ENCODE assay signal across 19 cellular contexts in the genomic region with DNA sequence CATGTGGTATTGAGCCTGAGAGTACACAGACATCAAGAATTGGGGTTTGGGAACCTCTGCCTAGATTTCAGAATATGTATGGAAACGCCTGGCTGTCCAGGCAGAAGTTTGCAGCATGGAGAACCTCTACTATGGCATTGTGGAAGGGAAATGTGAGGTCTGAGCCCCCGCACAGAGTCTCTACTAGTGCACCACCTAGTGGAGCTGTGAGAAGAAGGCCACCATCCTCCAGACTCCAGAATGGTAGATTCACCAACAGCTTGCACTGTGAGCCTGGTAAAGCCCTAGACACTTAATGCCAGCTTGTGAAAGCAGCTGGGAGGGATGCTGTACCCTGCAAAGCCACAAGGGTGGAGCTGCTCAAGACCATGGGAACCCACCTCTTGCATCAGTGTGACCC.
DNase-seq lines count a peak whose midpoint lies in the region; ATAC-seq and TF ChIP-seq lines count a peak whose summit lies in the region.
"Had no signal": no experiment of that assay in that cellular context is flagged by ENCODE, and none has a peak within 500 bp of the region (broad histone marks: within the 10 kb centered on the region; RNA-seq: fewer than 3 reads in every experiment).

No MANE protein-coding gene starts in this region.

- H3K9me3 ChIP-seq in A673 (ENCODE audit: low read depth, low read length, poor library complexity, severe bottlenecking) (no peaks in the 10 kb centered on the region), WERI-Rb-1 (ENCODE audit: severe bottlenecking) (no peaks in the 10 kb centered on the region), stomach (peaks cover 0 to 11% (median 5%) of the 10 kb centered on the region in 4 donors)
- H3K9me3 ChIP-seq: Caco-2 had no signal

- no peak overlapping the region for H3K27ac ChIP-seq in A673 (ENCODE audit: low read depth, low read length, poor library complexity, severe bottlenecking)
- no peak overlapping the region for H3K27ac ChIP-seq in WERI-Rb-1
- no peak overlapping the region for H3K27ac ChIP-seq in stomach

- H3K27me3 ChIP-seq in A673 (replicated peaks; ENCODE audit: insufficient read depth, low read depth, low read length, poor library complexity): no peaks in the 10 kb centered on the region
- H3K27me3 ChIP-seq in WERI-Rb-1 (ENCODE audit: insufficient read depth, low read depth, severe bottlenecking): no peaks in the 10 kb centered on the region
- H3K27me3 ChIP-seq in stomach: no peaks in the 10 kb centered on the region

- WGBS in stomach, 5 donors: 83 to 98% (median 89%) methylated on average over 2 of the region's 2 CpGs

- TF ChIP-seq EP300 in stomach (IDR thresholded peaks at IDR 0.05): no peak

- no peaks in the 10 kb centered on the region for H3K36me3 ChIP-seq in A673 (ENCODE audit: insufficient read depth, low read length, poor library complexity, severe bottlenecking)
- no peaks in the 10 kb centered on the region for H3K36me3 ChIP-seq in WERI-Rb-1
- H3K36me3 ChIP-seq in stomach: no peaks in the 10 kb centered on the region

- H3K4me1 ChIP-seq in A673 (ENCODE audit: insufficient read depth, low read length, poor library complexity, severe bottlenecking): no peaks in the 10 kb centered on the region
- no peaks in the 10 kb centered on the region for H3K4me1 ChIP-seq in stomach
- H3K4me1 ChIP-seq: Caco-2 had no signal

- H3K4me3 ChIP-seq in A673 (ENCODE audit: low read depth, low read length, poor library complexity, severe bottlenecking) (no peak overlapping the region), LNCaP clone FGC (ENCODE audit: low read depth, low read length) (no peak overlapping the region), WERI-Rb-1 (ENCODE audit: low read depth, low read length) (no peak overlapping the region), stomach (no peak overlapping the region)

- no TSS peak for BruUV-seq in A673 (replicated peaks; lab: Mats Ljungman, UMichigan)

- no peak for TF ChIP-seq POLR2A in stomach (IDR thresholded peaks at IDR 0.05)

- CTCF ChIA-PET in A673 (lab: Charles Lee): no interaction called here

- intact Hi-C loops in A673 (cut with micrococcal nuclease; ENCODE audit: unreplicated experiment): no loop called here
- intact Hi-C loops in stomach (cut with DNase I; ENCODE audit: low total_unique reads): no loop called here

- POLR2A ChIA-PET in A673 (lab: Charles Lee; ENCODE audit: low non-redundant PET): no interaction called here

- no peak for ATAC-seq in HG03565 (IDR thresholded peaks at IDR 0.05; ENCODE audit: unreplicated experiment)

- TF ChIP-seq CTCF in A673 (conservative IDR thresholded peaks at IDR 0.05; ENCODE audit: low read depth, low read length): peak; percentile 37
- TF ChIP-seq CTCF in LNCaP clone FGC (IDR thresholded peaks at IDR 0.05; ENCODE audit: control insufficient read depth, extremely low read depth, insufficient read depth): peak; percentile 16; the same call in 1 of the 2 replicates
- TF ChIP-seq CTCF in WERI-Rb-1 (IDR thresholded peaks at IDR 0.05; ENCODE audit: low read depth, low read length): peak; percentile 23; the same call in 1 of the 2 replicates
- TF ChIP-seq CTCF in stomach (IDR thresholded peaks at IDR 0.05): no peak

- DNase-seq in A673 (ENCODE audit: low spot score) (peak; percentile 24), ELF-1 (ENCODE audit: low read depth, low spot score) (peak; percentile 2), LNCaP clone FGC (ENCODE audit: low read depth) (no peak), WERI-Rb-1 (no peak), Kasumi-1 (lab: John Stamatoyannopoulos, UW) (no peak), stomach (no peak)
- DNase-seq: Caco-2; CD4-positive, alpha-beta memory T cell; DMS153; GDM1; KG1; NCI-H1048; NCI-H1436; NCI-H187 treated with DMSO at 0.1 percent for 48 hours; NCI-H2107; NCI-H446 treated with DMSO at 0.1 percent for 48 hours; NCI-H526 treated with DMSO at 0.1 percent for 48 hours; T1000 had no signal

Comparison
In these comparisons a context has a peak if more than half of its experiments do, and no peak if none do; other contexts are left out.
1. DNase-seq: peak in A673 (single experiment) and ELF-1 (single experiment); none in LNCaP clone FGC (single experiment), WERI-Rb-1 (single experiment), Kasumi-1 (0 of 2) and stomach (single experiment).
2. CTCF ChIP-seq: peak in A673 (single experiment), LNCaP clone FGC (single experiment) and WERI-Rb-1 (single experiment); none in stomach (0 of 7).